27 cellular contexts compared by ENCODE assay signal in genomic region chr15:68346986-68347385, GRCh38.
A peak's percentile ranks its signal among the peaks of the same experiment; 100 is the strongest.
DNase-seq lines count a peak whose midpoint lies in the region; ATAC-seq and TF ChIP-seq lines count a peak whose summit lies in the region.
"Had no signal": no experiment of that assay in that cellular context is flagged by ENCODE, and none has a peak within 500 bp of the region (broad histone marks: within the 10 kb centered on the region; RNA-seq: fewer than 3 reads in every experiment).

No MANE protein-coding gene starts in this region.

- peaks cover 16% of the 10 kb centered on the region for H3K27me3 Mint-ChIP-seq in glutamatergic neuron (ENCODE audit: unreplicated experiment)
- peaks cover 12% of the 10 kb centered on the region for H3K27me3 Mint-ChIP-seq in activated CD8-positive, alpha-beta memory T cell treated with anti-CD3 and anti-CD28 coated beads, Interleukin-2, amount 10 ng/mL, durations not matched to agents 7 days and 5 days
- H3K27me3 Mint-ChIP-seq: activated CD4-positive, alpha-beta memory T cell treated with anti-CD3 and anti-CD28 coated beads for 36 hours had no signal

- peaks cover 31% of the 10 kb centered on the region for H3K4me1 ChIP-seq in SJSA1 (replicated peaks)
- H3K4me1 ChIP-seq in tibial artery: peaks cover under 1 to 83% (median 73%) of the 10 kb centered on the region in 4 donors
- no peaks in the 10 kb centered on the region; the same call in 1 of the 2 replicates for H3K4me1 ChIP-seq in PC-3 (ENCODE audit: insufficient read depth, low read length)

- H3K4me2 ChIP-seq in PC-3 (ENCODE audit: low read length): no peak overlapping the region

- H3K9me2 ChIP-seq in PC-3 (replicated peaks; ENCODE audit: low read length): no peaks in the 10 kb centered on the region

- H3K4me1 Mint-ChIP-seq in glutamatergic neuron (ENCODE audit: low read depth, unreplicated experiment): peaks cover 64% of the 10 kb centered on the region
- peaks cover 2% of the 10 kb centered on the region for H3K4me1 Mint-ChIP-seq in activated CD8-positive, alpha-beta memory T cell treated with anti-CD3 and anti-CD28 coated beads, Interleukin-2, amount 10 ng/mL, durations not matched to agents 7 days and 5 days
- H3K4me1 Mint-ChIP-seq: immature natural killer cell had no signal

- H3K9me3 ChIP-seq in SJSA1 (replicated peaks): no peaks in the 10 kb centered on the region
- H3K9me3 ChIP-seq in tibial artery: no peaks in the 10 kb centered on the region
- no peaks in the 10 kb centered on the region for H3K9me3 ChIP-seq in PC-3 (ENCODE audit: low read length)
- H3K9me3 ChIP-seq: gastroesophageal sphincter, prostate gland, testis had no signal

- H3F3A ChIP-seq in PC-3 (ENCODE audit: low read length, unreplicated experiment): no peaks in the 10 kb centered on the region

- POLR2A ChIA-PET in PC-3 (lab: Charles Lee; ENCODE audit: unreplicated experiment): no interaction called here

- peak overlapping the region; percentile 97 for H3K27ac Mint-ChIP-seq in glutamatergic neuron (ENCODE audit: unreplicated experiment)
- no peak overlapping the region for H3K27ac Mint-ChIP-seq in activated CD8-positive, alpha-beta memory T cell treated with anti-CD3 and anti-CD28 coated beads, Interleukin-2, amount 10 ng/mL, durations not matched to agents 7 days and 5 days
- H3K27ac Mint-ChIP-seq: activated CD4-positive, alpha-beta memory T cell treated with anti-CD3 and anti-CD28 coated beads for 36 hours; activated T-helper 2 cell treated with anti-CD3 and anti-CD28 coated beads, Interferon-gamma antibody, Interleukin-2, Interleukin-4, amounts not matched to agents 10 μg/mL and 5 μg/mL and 100 μg/mL, durations not matched to agents 14 hours and 24 hours and 36 hours; B cell; immature natural killer cell had no signal

- H3K27ac ChIP-seq in SJSA1 (peak overlapping the region; percentile 24; the same call in 1 of the 2 replicates), tibial artery (peak overlapping the region; percentile 94 to 95), PC-3 (ENCODE audit: low read length) (no peak overlapping the region)
- H3K27ac ChIP-seq: gastroesophageal sphincter, prostate gland, testis had no signal

- H3K4me3 Mint-ChIP-seq in glutamatergic neuron (ENCODE audit: unreplicated experiment): peak overlapping the region; percentile 21
- H3K4me3 Mint-ChIP-seq in activated CD8-positive, alpha-beta memory T cell treated with anti-CD3 and anti-CD28 coated beads, Interleukin-2, amount 10 ng/mL, durations not matched to agents 7 days and 5 days: no peak overlapping the region
- H3K4me3 Mint-ChIP-seq: activated CD4-positive, alpha-beta memory T cell treated with anti-CD3 and anti-CD28 coated beads for 36 hours; B cell; immature natural killer cell; T-helper 1 cell treated with Interleukin-12 subunit alpha and Interleukin-12 subunit beta and Interleukin-4 antibody, amounts not matched to agents 30 μg/mL and 1 μg/mL, for 36 hours had no signal

- TF ChIP-seq CTCF in glutamatergic neuron (IDR thresholded peaks at IDR 0.05; ENCODE audit: partially characterized antibody, unreplicated experiment): no peak
- TF ChIP-seq CTCF in tibial artery (IDR thresholded peaks at IDR 0.05): no peak
- no peak for TF ChIP-seq CTCF in PC-3 (conservative IDR thresholded peaks at IDR 0.05; ENCODE audit: low read depth, low read length)

- no peaks in the 10 kb centered on the region for H3K79me2 ChIP-seq in PC-3 (ENCODE audit: low read length)

- intact Hi-C loops in tibial artery (cut with DNase I; ENCODE audit: low total_unique reads) (no loop called here), posterior vena cava (cut with DNase I) (no loop called here), PC-3 (cut with micrococcal nuclease) (no loop called here)

- peaks cover 19% of the 10 kb centered on the region for H3K9me3 Mint-ChIP-seq in glutamatergic neuron (ENCODE audit: unreplicated experiment)
- H3K9me3 Mint-ChIP-seq in activated CD8-positive, alpha-beta memory T cell treated with anti-CD3 and anti-CD28 coated beads, Interleukin-2, amount 10 ng/mL, durations not matched to agents 7 days and 5 days (ENCODE audit: low read depth): no peaks in the 10 kb centered on the region
- H3K9me3 Mint-ChIP-seq: activated CD4-positive, alpha-beta memory T cell treated with anti-CD3 and anti-CD28 coated beads for 36 hours; activated naive CD4-positive, alpha-beta T cell treated with anti-CD3 and anti-CD28 coated beads, Interleukin-2, amount 50 U/mL, for 72 hours; activated T-helper 2 cell treated with anti-CD3 and anti-CD28 coated beads, Interferon-gamma antibody, Interleukin-2, Interleukin-4, amounts not matched to agents 10 μg/mL and 5 μg/mL and 100 μg/mL, durations not matched to agents 14 hours and 24 hours and 36 hours; immature natural killer cell; T-helper 1 cell treated with Interleukin-12 subunit alpha and Interleukin-12 subunit beta and Interleukin-4 antibody, amounts not matched to agents 30 μg/mL and 1 μg/mL, for 36 hours had no signal

- no peak overlapping the region for H3K9ac ChIP-seq in PC-3 (ENCODE audit: low read length)

- H4K20me1 ChIP-seq in PC-3 (ENCODE audit: low read length): no peaks in the 10 kb centered on the region

- CTCF ChIA-PET in activated CD8-positive, alpha-beta memory T cell treated with anti-CD3 and anti-CD28 coated beads, Interleukin-2, amount 10 ng/mL, durations not matched to agents 7 days and 5 days (lab: Charles Lee): no interaction called here
- CTCF ChIA-PET in PC-3 (lab: Charles Lee): no interaction called here

- no peaks in the 10 kb centered on the region for H3K36me3 Mint-ChIP-seq in glutamatergic neuron (ENCODE audit: unreplicated experiment)
- H3K36me3 Mint-ChIP-seq in activated CD8-positive, alpha-beta memory T cell treated with anti-CD3 and anti-CD28 coated beads, Interleukin-2, amount 10 ng/mL, durations not matched to agents 7 days and 5 days: no peaks in the 10 kb centered on the region
- H3K36me3 Mint-ChIP-seq: activated CD4-positive, alpha-beta memory T cell treated with anti-CD3 and anti-CD28 coated beads for 36 hours; activated naive CD4-positive, alpha-beta T cell treated with anti-CD3 and anti-CD28 coated beads, Interleukin-2, amount 50 U/mL, for 72 hours; immature natural killer cell had no signal

- no TSS peak for BruUV-seq in PC-3 (replicated peaks; lab: Mats Ljungman, UMichigan)

- ATAC-seq in activated CD8-positive, alpha-beta memory T cell treated with anti-CD3 and anti-CD28 coated beads, Interleukin-2, amount 10 ng/mL, durations not matched to agents 7 days and 5 days: no peak
- no peak for ATAC-seq in PC-3
- ATAC-seq: activated CD4-positive, CD25-positive, alpha-beta regulatory T cell treated with anti-CD3 and anti-CD28 coated beads, Interleukin-2, amount 50 U/mL, for 24 hours; activated naive CD4-positive, alpha-beta T cell treated with anti-CD3 and anti-CD28 coated beads, Interleukin-2, amount 50 U/mL, for 72 hours; gastroesophageal sphincter; HCT116; left lobe of liver; sciatic nerve had no signal

- H3K4me3 ChIP-seq in SJSA1 (no peak overlapping the region), tibial artery (no peak overlapping the region), PC-3 (ENCODE audit: low read length) (no peak overlapping the region)
- H3K4me3 ChIP-seq: gastroesophageal sphincter, prostate gland, testis had no signal

- H3K36me3 ChIP-seq in SJSA1: no peaks in the 10 kb centered on the region
- H3K36me3 ChIP-seq in tibial artery: peaks cover 7 to 22% (median 14%) of the 10 kb centered on the region in 3 donors
- no peaks in the 10 kb centered on the region for H3K36me3 ChIP-seq in PC-3 (ENCODE audit: low read depth, low read length)
- H3K36me3 ChIP-seq: gastroesophageal sphincter, prostate gland had no signal

- no peak overlapping the region for H2AFZ ChIP-seq in PC-3 (ENCODE audit: low read length)

- DNase-seq in NCI-H2029 (lab: John Stamatoyannopoulos, UW): peak; percentile 52
- DNase-seq in NCI-H2029 treated with DMSO at 0.1 percent for 48 hours (lab: John Stamatoyannopoulos, UW): no peak
- DNase-seq in SJSA1 (ENCODE audit: low read depth in 1 of 2, low spot score in 2 of 2): peak in 1 of 2 experiments; percentile 15
- DNase-seq in glutamatergic neuron: no peak
- DNase-seq in tibial artery: no peak
- DNase-seq in posterior vena cava (ENCODE audit: low spot score): no peak
- no peak for DNase-seq in activated CD8-positive, alpha-beta memory T cell treated with anti-CD3 and anti-CD28 coated beads, Interleukin-2, amount 10 ng/mL, durations not matched to agents 7 days and 5 days
- DNase-seq in PC-3: no peak
- DNase-seq: activated CD4-positive, alpha-beta memory T cell treated with anti-CD3 and anti-CD28 coated beads for 36 hours; activated CD8-positive, alpha-beta memory T cell treated with anti-CD3 and anti-CD28 coated beads, Interleukin-2, amount 50 U/mL, for 48 hours; cortex of kidney; hypothalamus; immature natural killer cell; NCI-H1694 treated with DMSO at 0.1 percent for 48 hours; NCI-H2227 treated with DMSO at 0.1 percent for 48 hours; stimulated activated naive CD4-positive, alpha-beta T cell treated with Interleukin-2 at 50 U/mL for 16 hours; testis had no signal

- H3K27me3 ChIP-seq in SJSA1 (replicated peaks) (no peaks in the 10 kb centered on the region), tibial artery (no peaks in the 10 kb centered on the region), PC-3 (ENCODE audit: low read length) (no peaks in the 10 kb centered on the region)
- H3K27me3 ChIP-seq: gastroesophageal sphincter, testis had no signal
